In the genomic region with DNA sequence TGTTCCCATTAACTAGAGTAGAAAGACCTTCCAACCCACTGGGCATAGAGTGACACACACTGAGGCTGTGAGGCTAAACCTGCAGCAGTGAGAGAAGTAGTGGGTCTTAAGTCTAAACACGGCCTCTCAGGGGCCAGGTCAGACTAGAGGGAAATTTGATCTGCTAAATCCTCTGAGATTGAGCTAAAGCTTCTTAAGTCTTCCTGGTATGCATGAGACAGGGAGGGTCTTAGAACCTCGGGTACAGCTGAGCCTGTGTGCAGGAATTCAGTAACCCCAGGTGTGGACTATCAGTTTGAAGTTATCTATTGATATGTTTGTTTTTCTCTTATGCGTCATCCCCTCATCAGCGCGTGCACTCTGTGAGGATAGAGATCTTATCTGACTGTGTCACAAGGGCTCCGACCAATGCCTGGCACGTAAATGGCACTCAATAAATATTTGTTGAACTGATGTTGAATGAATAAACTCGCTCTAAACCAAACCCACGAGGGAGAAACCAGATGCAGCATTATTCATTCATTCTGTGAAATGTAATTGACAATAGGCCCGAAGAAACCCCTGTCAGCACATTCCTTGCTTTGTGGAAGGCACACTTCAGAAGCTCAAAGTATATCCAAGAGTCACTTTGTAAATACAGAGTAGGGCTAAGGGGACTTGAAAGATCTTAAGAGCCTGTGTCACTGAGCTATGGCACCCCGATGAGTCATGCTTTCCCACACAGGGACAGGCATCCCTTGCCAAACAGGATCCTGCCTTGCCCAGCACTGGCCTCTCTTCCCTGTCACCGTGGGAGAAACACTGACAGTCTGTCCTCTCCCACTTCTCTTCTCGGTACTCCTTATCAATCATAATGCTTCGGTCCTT, we compare ENCODE assay signal across 1 cellular context.
TF ChIP-seq lines count a peak whose summit lies in the region.

No MANE protein-coding gene starts in this region.

TF ChIP-seq in HepG2, 621 proteins besides CTCF, POLR2A, EP300 and RAD21 (continued from another document and continues in another):
- TF ChIP-seq, protein P1, sequence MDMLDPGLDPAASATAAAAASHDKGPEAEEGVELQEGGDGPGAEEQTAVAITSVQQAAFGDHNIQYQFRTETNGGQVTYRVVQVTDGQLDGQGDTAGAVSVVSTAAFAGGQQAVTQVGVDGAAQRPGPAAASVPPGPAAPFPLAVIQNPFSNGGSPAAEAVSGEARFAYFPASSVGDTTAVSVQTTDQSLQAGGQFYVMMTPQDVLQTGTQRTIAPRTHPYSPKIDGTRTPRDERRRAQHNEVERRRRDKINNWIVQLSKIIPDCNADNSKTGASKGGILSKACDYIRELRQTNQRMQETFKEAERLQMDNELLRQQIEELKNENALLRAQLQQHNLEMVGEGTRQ (IDR thresholded peaks at IDR 0.05; ENCODE audit: low read depth, low read length): no peak
- TF ChIP-seq, protein P1 (CRISPR knock-in tag; IDR thresholded peaks at IDR 0.05; ENCODE audit: borderline replicate concordance): no peak
- TF ChIP-seq, protein P2, sequence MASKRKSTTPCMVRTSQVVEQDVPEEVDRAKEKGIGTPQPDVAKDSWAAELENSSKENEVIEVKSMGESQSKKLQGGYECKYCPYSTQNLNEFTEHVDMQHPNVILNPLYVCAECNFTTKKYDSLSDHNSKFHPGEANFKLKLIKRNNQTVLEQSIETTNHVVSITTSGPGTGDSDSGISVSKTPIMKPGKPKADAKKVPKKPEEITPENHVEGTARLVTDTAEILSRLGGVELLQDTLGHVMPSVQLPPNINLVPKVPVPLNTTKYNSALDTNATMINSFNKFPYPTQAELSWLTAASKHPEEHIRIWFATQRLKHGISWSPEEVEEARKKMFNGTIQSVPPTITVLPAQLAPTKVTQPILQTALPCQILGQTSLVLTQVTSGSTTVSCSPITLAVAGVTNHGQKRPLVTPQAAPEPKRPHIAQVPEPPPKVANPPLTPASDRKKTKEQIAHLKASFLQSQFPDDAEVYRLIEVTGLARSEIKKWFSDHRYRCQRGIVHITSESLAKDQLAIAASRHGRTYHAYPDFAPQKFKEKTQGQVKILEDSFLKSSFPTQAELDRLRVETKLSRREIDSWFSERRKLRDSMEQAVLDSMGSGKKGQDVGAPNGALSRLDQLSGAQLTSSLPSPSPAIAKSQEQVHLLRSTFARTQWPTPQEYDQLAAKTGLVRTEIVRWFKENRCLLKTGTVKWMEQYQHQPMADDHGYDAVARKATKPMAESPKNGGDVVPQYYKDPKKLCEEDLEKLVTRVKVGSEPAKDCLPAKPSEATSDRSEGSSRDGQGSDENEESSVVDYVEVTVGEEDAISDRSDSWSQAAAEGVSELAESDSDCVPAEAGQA (IDR thresholded peaks at IDR 0.05; ENCODE audit: low read depth): peak; percentile 65
- TF ChIP-seq, protein P2 (CRISPR knock-in tag; IDR thresholded peaks at IDR 0.05; ENCODE audit: borderline replicate concordance): no peak
- TF ChIP-seq ZNF772 (CRISPR knock-in tag; IDR thresholded peaks at IDR 0.05) (no peak), ZNF205 (CRISPR knock-in tag; IDR thresholded peaks at IDR 0.05) (peak; percentile 100), ZBTB3 (CRISPR knock-in tag; IDR thresholded peaks at IDR 0.05; ENCODE audit: borderline replicate concordance, low read depth) (no peak), GTF3A (CRISPR knock-in tag; conservative IDR thresholded peaks at IDR 0.05) (no peak), SOX13 (IDR thresholded peaks at IDR 0.05) (no peak), SOX13 (CRISPR knock-in tag; conservative IDR thresholded peaks at IDR 0.05 in 1 of 2, IDR thresholded peaks at IDR 0.05 in 1 of 2) (peak in 1 of 2 experiments; percentile 73; a peak in 2 of 4 replicates), ZNF614 (CRISPR knock-in tag; IDR thresholded peaks at IDR 0.05; ENCODE audit: borderline replicate concordance) (no peak), ARNTL (CRISPR knock-in tag; IDR thresholded peaks at IDR 0.05) (no peak), ZNF75D (CRISPR knock-in tag; IDR thresholded peaks at IDR 0.05; ENCODE audit: borderline replicate concordance) (no peak), CEBPB (IDR thresholded peaks at IDR 0.05; ENCODE audit: borderline replicate concordance, low read depth, low read length) (0 out of 2 replicates have a peak, but pooled peaks have one; percentile 9), SOX5 (CRISPR knock-in tag; IDR thresholded peaks at IDR 0.05; ENCODE audit: borderline replicate concordance) (peak; percentile 76; the same call in 1 of the 2 replicates), ZIK1 (CRISPR knock-in tag; IDR thresholded peaks at IDR 0.05; ENCODE audit: borderline replicate concordance, low read depth) (no peak), MYC (CRISPR knock-in tag; IDR thresholded peaks at IDR 0.05; ENCODE audit: borderline replicate concordance) (no peak), ZNF644 (CRISPR knock-in tag; IDR thresholded peaks at IDR 0.05; ENCODE audit: low read depth) (no peak), XBP1 (CRISPR knock-in tag; IDR thresholded peaks at IDR 0.05) (no peak), TAF15 (IDR thresholded peaks at IDR 0.05; ENCODE audit: low read depth, low read length, poor library complexity, severe bottlenecking) (no peak), THYN1 (CRISPR knock-in tag; IDR thresholded peaks at IDR 0.05; ENCODE audit: borderline replicate concordance, low read depth) (no peak), MIER2 (CRISPR knock-in tag; IDR thresholded peaks at IDR 0.05) (no peak), ZNF530 (CRISPR knock-in tag; IDR thresholded peaks at IDR 0.05; ENCODE audit: low read depth) (no peak), ZNF20 (CRISPR knock-in tag; IDR thresholded peaks at IDR 0.05) (no peak), IRF2 (CRISPR knock-in tag; IDR thresholded peaks at IDR 0.05) (peak; percentile 32; the same call in 1 of the 2 replicates), AHR (CRISPR knock-in tag; IDR thresholded peaks at IDR 0.05) (no peak)
- TF ChIP-seq, protein P3, sequence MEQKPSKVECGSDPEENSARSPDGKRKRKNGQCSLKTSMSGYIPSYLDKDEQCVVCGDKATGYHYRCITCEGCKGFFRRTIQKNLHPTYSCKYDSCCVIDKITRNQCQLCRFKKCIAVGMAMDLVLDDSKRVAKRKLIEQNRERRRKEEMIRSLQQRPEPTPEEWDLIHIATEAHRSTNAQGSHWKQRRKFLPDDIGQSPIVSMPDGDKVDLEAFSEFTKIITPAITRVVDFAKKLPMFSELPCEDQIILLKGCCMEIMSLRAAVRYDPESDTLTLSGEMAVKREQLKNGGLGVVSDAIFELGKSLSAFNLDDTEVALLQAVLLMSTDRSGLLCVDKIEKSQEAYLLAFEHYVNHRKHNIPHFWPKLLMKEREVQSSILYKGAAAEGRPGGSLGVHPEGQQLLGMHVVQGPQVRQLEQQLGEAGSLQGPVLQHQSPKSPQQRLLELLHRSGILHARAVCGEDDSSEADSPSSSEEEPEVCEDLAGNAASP (CRISPR knock-in tag; IDR thresholded peaks at IDR 0.05; ENCODE audit: borderline replicate concordance): peak; percentile 39; the same call in 1 of the 2 replicates
- TF ChIP-seq, protein P4, sequence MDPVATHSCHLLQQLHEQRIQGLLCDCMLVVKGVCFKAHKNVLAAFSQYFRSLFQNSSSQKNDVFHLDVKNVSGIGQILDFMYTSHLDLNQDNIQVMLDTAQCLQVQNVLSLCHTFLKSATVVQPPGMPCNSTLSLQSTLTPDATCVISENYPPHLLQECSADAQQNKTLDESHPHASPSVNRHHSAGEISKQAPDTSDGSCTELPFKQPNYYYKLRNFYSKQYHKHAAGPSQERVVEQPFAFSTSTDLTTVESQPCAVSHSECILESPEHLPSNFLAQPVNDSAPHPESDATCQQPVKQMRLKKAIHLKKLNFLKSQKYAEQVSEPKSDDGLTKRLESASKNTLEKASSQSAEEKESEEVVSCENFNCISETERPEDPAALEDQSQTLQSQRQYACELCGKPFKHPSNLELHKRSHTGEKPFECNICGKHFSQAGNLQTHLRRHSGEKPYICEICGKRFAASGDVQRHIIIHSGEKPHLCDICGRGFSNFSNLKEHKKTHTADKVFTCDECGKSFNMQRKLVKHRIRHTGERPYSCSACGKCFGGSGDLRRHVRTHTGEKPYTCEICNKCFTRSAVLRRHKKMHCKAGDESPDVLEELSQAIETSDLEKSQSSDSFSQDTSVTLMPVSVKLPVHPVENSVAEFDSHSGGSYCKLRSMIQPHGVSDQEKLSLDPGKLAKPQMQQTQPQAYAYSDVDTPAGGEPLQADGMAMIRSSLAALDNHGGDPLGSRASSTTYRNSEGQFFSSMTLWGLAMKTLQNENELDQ (CRISPR knock-in tag; IDR thresholded peaks at IDR 0.05; ENCODE audit: borderline replicate concordance): no peak
- TF ChIP-seq, protein P5, sequence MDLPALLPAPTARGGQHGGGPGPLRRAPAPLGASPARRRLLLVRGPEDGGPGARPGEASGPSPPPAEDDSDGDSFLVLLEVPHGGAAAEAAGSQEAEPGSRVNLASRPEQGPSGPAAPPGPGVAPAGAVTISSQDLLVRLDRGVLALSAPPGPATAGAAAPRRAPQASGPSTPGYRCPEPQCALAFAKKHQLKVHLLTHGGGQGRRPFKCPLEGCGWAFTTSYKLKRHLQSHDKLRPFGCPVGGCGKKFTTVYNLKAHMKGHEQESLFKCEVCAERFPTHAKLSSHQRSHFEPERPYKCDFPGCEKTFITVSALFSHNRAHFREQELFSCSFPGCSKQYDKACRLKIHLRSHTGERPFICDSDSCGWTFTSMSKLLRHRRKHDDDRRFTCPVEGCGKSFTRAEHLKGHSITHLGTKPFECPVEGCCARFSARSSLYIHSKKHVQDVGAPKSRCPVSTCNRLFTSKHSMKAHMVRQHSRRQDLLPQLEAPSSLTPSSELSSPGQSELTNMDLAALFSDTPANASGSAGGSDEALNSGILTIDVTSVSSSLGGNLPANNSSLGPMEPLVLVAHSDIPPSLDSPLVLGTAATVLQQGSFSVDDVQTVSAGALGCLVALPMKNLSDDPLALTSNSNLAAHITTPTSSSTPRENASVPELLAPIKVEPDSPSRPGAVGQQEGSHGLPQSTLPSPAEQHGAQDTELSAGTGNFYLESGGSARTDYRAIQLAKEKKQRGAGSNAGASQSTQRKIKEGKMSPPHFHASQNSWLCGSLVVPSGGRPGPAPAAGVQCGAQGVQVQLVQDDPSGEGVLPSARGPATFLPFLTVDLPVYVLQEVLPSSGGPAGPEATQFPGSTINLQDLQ (CRISPR knock-in tag; IDR thresholded peaks at IDR 0.05): no peak
- TF ChIP-seq, protein P6, sequence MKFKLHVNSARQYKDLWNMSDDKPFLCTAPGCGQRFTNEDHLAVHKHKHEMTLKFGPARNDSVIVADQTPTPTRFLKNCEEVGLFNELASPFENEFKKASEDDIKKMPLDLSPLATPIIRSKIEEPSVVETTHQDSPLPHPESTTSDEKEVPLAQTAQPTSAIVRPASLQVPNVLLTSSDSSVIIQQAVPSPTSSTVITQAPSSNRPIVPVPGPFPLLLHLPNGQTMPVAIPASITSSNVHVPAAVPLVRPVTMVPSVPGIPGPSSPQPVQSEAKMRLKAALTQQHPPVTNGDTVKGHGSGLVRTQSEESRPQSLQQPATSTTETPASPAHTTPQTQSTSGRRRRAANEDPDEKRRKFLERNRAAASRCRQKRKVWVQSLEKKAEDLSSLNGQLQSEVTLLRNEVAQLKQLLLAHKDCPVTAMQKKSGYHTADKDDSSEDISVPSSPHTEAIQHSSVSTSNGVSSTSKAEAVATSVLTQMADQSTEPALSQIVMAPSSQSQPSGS (CRISPR knock-in tag; IDR thresholded peaks at IDR 0.05): peak; percentile 47; the same call in 1 of the 2 replicates
- TF ChIP-seq, protein P7, sequence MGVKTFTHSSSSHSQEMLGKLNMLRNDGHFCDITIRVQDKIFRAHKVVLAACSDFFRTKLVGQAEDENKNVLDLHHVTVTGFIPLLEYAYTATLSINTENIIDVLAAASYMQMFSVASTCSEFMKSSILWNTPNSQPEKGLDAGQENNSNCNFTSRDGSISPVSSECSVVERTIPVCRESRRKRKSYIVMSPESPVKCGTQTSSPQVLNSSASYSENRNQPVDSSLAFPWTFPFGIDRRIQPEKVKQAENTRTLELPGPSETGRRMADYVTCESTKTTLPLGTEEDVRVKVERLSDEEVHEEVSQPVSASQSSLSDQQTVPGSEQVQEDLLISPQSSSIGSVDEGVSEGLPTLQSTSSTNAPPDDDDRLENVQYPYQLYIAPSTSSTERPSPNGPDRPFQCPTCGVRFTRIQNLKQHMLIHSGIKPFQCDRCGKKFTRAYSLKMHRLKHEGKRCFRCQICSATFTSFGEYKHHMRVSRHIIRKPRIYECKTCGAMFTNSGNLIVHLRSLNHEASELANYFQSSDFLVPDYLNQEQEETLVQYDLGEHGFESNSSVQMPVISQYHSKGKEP (CRISPR knock-in tag; IDR thresholded peaks at IDR 0.05): no peak
